8 cellular contexts compared by ENCODE assay signal in the genomic region with DNA sequence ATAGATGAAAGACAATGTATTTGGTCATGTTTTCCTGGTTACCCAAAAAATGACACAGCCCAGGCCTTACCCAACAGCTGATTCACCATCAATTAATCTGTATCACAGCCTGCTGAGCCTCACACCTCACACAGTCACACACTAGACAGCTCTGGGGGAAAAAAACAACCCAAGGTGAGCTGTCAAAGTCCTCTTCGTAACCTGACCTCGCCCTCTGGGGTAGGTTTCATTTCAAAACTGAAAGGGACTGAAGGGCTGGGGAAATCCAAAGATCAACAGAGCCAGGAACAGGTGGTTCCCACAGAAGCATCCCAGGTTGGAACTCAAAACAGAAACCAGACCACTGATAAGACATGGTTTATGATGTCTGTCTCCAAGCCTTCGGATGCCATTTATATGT.
DNase-seq lines count a peak whose midpoint lies in the region; ATAC-seq and FAIRE-seq lines count a peak whose summit lies in the region.

No MANE protein-coding gene starts in this region.

- peak; percentile 69 for ATAC-seq in GM18520 (IDR thresholded peaks at IDR 0.05; ENCODE audit: unreplicated experiment)
- ATAC-seq in HG02981 (IDR thresholded peaks at IDR 0.05; ENCODE audit: unreplicated experiment): peak; percentile 83
- no peak for ATAC-seq in HG03135 (IDR thresholded peaks at IDR 0.05; ENCODE audit: unreplicated experiment)

- no peak for FAIRE-seq in HTR-8/SVneo (lab: Jason Lieb, UNC)

- peak; percentile 43 to 66 for DNase-seq in activated CD4-positive, alpha-beta T cell treated with anti-CD3 and anti-CD28 coated beads for 24 hours (ENCODE audit: low read depth in 2 of 2)
- peak; percentile 35 for DNase-seq in effector CD8-positive, alpha-beta T cell (lab: John Stamatoyannopoulos, UW)
- peak; percentile 62 for DNase-seq in stimulated activated CD4-positive, alpha-beta T cell treated with anti-CD3 and anti-CD28 coated beads, Interleukin-4, amount 100 ng/mL, for 1 hour
- DNase-seq in HTR-8/SVneo (ENCODE audit: insufficient read length, low spot score) (no peak), globus pallidus (ENCODE audit: low spot score) (no peak)

Comparison
In these comparisons a context has a peak if more than half of its experiments do, and no peak if none do; other contexts are left out.
1. DNase-seq: peak in activated CD4-positive, alpha-beta T cell treated with anti-CD3 and anti-CD28 coated beads for 24 hours (2 of 2), effector CD8-positive, alpha-beta T cell (single experiment) and stimulated activated CD4-positive, alpha-beta T cell treated with anti-CD3 and anti-CD28 coated beads, Interleukin-4, amount 100 ng/mL, for 1 hour (single experiment); none in HTR-8/SVneo (single experiment) and globus pallidus (single experiment).